In genomic region chr7:1011297-1012003, GRCh38 we compare ENCODE assay signal across 19 cellular contexts.
DNase-seq lines count a peak whose midpoint lies in the region; ATAC-seq and TF ChIP-seq lines count a peak whose summit lies in the region.
"Had no signal": no experiment of that assay in that cellular context is flagged by ENCODE, and none has a peak within 500 bp of the region (broad histone marks: within the 10 kb centered on the region; RNA-seq: fewer than 3 reads in every experiment).

No MANE protein-coding gene starts in this region.

- no peak for TF ChIP-seq CTCF in GM10266 (IDR thresholded peaks at IDR 0.05; ENCODE audit: control insufficient read depth, insufficient read depth, low read depth, missing control alignments)

- DNase-seq in stimulated activated naive CD8-positive, alpha-beta T cell treated with anti-CD3 and anti-CD28 coated beads, Interleukin-15, Interleukin-2, amounts not matched to agents 100 U/mL and 50 U/mL, for 24 hours, result no peak
- DNase-seq in T-helper 2 cell treated with Interferon-gamma antibody and Interleukin-4, amounts not matched to agents 5 μg/mL and 100 μg/mL, for 36 hours (ENCODE audit: low spot score), result no peak
- DNase-seq in effector memory CD8-positive, alpha-beta T cell, result peak; percentile 36 to 41 (median 39)
- DNase-seq in NCI-H146 (lab: John Stamatoyannopoulos, UW) (no peak), GM10266 (ENCODE audit: extremely low spot score) (no peak), COLO668 (lab: John Stamatoyannopoulos, UW; ENCODE audit: unreplicated experiment) (no peak)
- DNase-seq: activated CD8-positive, alpha-beta memory T cell treated with anti-CD3 and anti-CD28 coated beads for 24 hours; erythroblast; left ventricle myocardium inferior; NCI-H1105; NCI-H748 treated with DMSO at 0.1 percent for 48 hours; sigmoid colon; SJCRH30; stimulated activated CD4-positive, alpha-beta T cell treated with anti-CD3 and anti-CD28 coated beads, Interleukin-1b, Interleukin-23, amount 100 ng/mL, for 48 hours had no signal

- H3K27me3 Mint-ChIP-seq in stimulated activated naive CD8-positive, alpha-beta T cell treated with anti-CD3 and anti-CD28 coated beads, Interleukin-15, Interleukin-2, amounts not matched to agents 100 ng/mL and 50 ng/mL, for 24 hours, result no peaks in the 10 kb centered on the region
- no peaks in the 10 kb centered on the region for H3K27me3 Mint-ChIP-seq in T-helper 2 cell treated with Interferon-gamma antibody and Interleukin-4, amounts not matched to agents 5 μg/mL and 100 μg/mL, for 36 hours (ENCODE audit: low read depth)
- no peaks in the 10 kb centered on the region for H3K27me3 Mint-ChIP-seq in effector memory CD8-positive, alpha-beta T cell

- H3K27ac Mint-ChIP-seq in stimulated activated naive CD8-positive, alpha-beta T cell treated with anti-CD3 and anti-CD28 coated beads, Interleukin-15, Interleukin-2, amounts not matched to agents 100 ng/mL and 50 ng/mL, for 24 hours, result peak overlapping the region; percentile 85
- H3K27ac Mint-ChIP-seq in T-helper 2 cell treated with Interferon-gamma antibody and Interleukin-4, amounts not matched to agents 5 μg/mL and 100 μg/mL, for 36 hours, result peak overlapping the region; percentile 84
- H3K27ac Mint-ChIP-seq in effector memory CD8-positive, alpha-beta T cell, result peak overlapping the region; percentile 88 to 95
- H3K27ac Mint-ChIP-seq: dendritic cell treated with granulocyte-macrophage colony-stimulating factor and Interleukin-4, amounts not matched to agents 40 ng/mL and 50 ng/mL, for 4 days had no signal

- H3K36me3 Mint-ChIP-seq in stimulated activated naive CD8-positive, alpha-beta T cell treated with anti-CD3 and anti-CD28 coated beads, Interleukin-15, Interleukin-2, amounts not matched to agents 100 ng/mL and 50 ng/mL, for 24 hours (ENCODE audit: low read depth), result peaks cover 4% of the 10 kb centered on the region
- peaks cover 8% of the 10 kb centered on the region for H3K36me3 Mint-ChIP-seq in T-helper 2 cell treated with Interferon-gamma antibody and Interleukin-4, amounts not matched to agents 5 μg/mL and 100 μg/mL, for 36 hours (ENCODE audit: low read depth)
- peaks cover 17% of the 10 kb centered on the region for H3K36me3 Mint-ChIP-seq in effector memory CD8-positive, alpha-beta T cell (ENCODE audit: insufficient read depth)

- ATAC-seq in stimulated activated naive CD8-positive, alpha-beta T cell treated with anti-CD3 and anti-CD28 coated beads, Interleukin-15, Interleukin-2, amounts not matched to agents 100 U/mL and 50 U/mL, for 24 hours, result no peak
- ATAC-seq in effector memory CD8-positive, alpha-beta T cell (replicated peaks), result peak; percentile 75
- ATAC-seq in HG03460 (IDR thresholded peaks at IDR 0.05; ENCODE audit: unreplicated experiment), result no peak
- ATAC-seq: gastroesophageal sphincter, pancreas had no signal

- peak overlapping the region; percentile 17 for H3K4me3 Mint-ChIP-seq in stimulated activated naive CD8-positive, alpha-beta T cell treated with anti-CD3 and anti-CD28 coated beads, Interleukin-15, Interleukin-2, amounts not matched to agents 100 ng/mL and 50 ng/mL, for 24 hours
- H3K4me3 Mint-ChIP-seq in T-helper 2 cell treated with Interferon-gamma antibody and Interleukin-4, amounts not matched to agents 5 μg/mL and 100 μg/mL, for 36 hours, result no peak overlapping the region
- peak overlapping the region; percentile 6 to 11 for H3K4me3 Mint-ChIP-seq in effector memory CD8-positive, alpha-beta T cell
- H3K4me3 Mint-ChIP-seq: dendritic cell treated with granulocyte-macrophage colony-stimulating factor and Interleukin-4, amounts not matched to agents 40 ng/mL and 50 ng/mL, for 4 days had no signal

- peaks cover 6% of the 10 kb centered on the region for H3K4me1 Mint-ChIP-seq in stimulated activated naive CD8-positive, alpha-beta T cell treated with anti-CD3 and anti-CD28 coated beads, Interleukin-15, Interleukin-2, amounts not matched to agents 100 ng/mL and 50 ng/mL, for 24 hours (ENCODE audit: low read depth)
- H3K4me1 Mint-ChIP-seq in T-helper 2 cell treated with Interferon-gamma antibody and Interleukin-4, amounts not matched to agents 5 μg/mL and 100 μg/mL, for 36 hours (ENCODE audit: low read depth), result peaks cover 9% of the 10 kb centered on the region
- H3K4me1 Mint-ChIP-seq in effector memory CD8-positive, alpha-beta T cell (ENCODE audit: low read depth in 2 of 2), result peaks cover 16 to 25% of the 10 kb centered on the region in 2 donors

- no peaks in the 10 kb centered on the region for H3K9me3 Mint-ChIP-seq in stimulated activated naive CD8-positive, alpha-beta T cell treated with anti-CD3 and anti-CD28 coated beads, Interleukin-15, Interleukin-2, amounts not matched to agents 100 ng/mL and 50 ng/mL, for 24 hours
- H3K9me3 Mint-ChIP-seq in T-helper 2 cell treated with Interferon-gamma antibody and Interleukin-4, amounts not matched to agents 5 μg/mL and 100 μg/mL, for 36 hours, result no peaks in the 10 kb centered on the region
- H3K9me3 Mint-ChIP-seq in effector memory CD8-positive, alpha-beta T cell, result peaks cover 6 to 10% of the 10 kb centered on the region in 2 donors
- H3K9me3 Mint-ChIP-seq: dendritic cell treated with granulocyte-macrophage colony-stimulating factor and Interleukin-4, amounts not matched to agents 40 ng/mL and 50 ng/mL, for 4 days had no signal

Comparison
In these comparisons a context has a peak if more than half of its experiments do, and no peak if none do; other contexts are left out.
1. DNase-seq: peak in effector memory CD8-positive, alpha-beta T cell (3 of 3); none in stimulated activated naive CD8-positive, alpha-beta T cell treated with anti-CD3 and anti-CD28 coated beads, Interleukin-15, Interleukin-2, amounts not matched to agents 100 U/mL and 50 U/mL, for 24 hours (single experiment), T-helper 2 cell treated with Interferon-gamma antibody and Interleukin-4, amounts not matched to agents 5 μg/mL and 100 μg/mL, for 36 hours (single experiment), NCI-H146 (single experiment), GM10266 (single experiment) and COLO668 (single experiment).
2. Peak in every context shown above with its lines, with median percentiles within 50 percentile points of each other: H3K27ac Mint-ChIP-seq.